Comparison of ENCODE assay signal across 1 cellular context in the genomic region with DNA sequence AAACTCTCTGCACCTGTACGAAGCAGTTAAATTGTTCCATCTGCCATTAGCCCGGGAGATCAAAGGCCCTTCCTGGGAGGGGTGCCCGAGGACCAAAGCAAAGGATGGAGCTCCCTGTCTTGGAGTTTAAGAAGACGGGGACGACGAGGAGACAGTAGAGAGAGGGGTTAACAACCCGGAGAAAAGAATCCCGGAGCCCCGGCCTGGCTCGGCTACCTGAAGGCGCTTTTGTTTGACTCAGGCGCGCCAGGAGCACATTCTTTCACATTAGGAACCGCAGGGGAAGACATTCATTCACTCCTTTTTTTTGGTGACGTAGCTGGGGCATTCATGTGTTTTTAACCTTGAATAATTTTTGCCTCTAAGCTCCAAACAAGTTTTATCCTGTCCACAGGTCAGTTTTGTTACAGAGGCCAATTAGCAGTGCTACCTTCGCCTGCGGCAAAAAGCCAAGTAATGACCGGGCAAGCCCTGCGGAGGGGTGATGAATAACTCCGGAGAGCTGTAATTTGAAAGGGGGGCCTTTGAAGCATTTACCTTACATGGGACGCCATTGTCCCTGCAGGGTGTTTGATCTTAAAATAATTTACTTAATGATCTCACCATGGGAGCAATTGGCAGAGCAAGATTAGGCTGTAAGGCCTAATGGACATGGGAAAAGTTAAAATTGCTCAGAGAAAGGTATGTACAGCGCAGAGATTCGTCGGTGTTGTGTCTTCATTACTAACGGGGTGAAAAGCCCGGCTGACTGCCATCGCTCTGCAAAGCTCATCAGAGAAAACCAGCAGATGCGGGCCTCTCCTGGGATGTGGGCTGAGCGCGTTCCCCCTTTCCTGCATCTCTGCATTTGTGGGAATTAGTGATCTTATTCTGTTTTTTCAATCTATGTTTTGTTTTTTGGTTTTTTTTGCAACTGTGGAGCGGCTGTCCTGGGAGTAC.
TF ChIP-seq lines count a peak whose summit lies in the region.

No MANE protein-coding gene starts in this region.

TF ChIP-seq in WTC11, 78 proteins besides CTCF, POLR2A, EP300 and RAD21:
- TF ChIP-seq ZNF219 (CRISPR knock-in tag; IDR thresholded peaks at IDR 0.05; ENCODE audit: borderline replicate concordance), result no peak
- TF ChIP-seq, protein P1, sequence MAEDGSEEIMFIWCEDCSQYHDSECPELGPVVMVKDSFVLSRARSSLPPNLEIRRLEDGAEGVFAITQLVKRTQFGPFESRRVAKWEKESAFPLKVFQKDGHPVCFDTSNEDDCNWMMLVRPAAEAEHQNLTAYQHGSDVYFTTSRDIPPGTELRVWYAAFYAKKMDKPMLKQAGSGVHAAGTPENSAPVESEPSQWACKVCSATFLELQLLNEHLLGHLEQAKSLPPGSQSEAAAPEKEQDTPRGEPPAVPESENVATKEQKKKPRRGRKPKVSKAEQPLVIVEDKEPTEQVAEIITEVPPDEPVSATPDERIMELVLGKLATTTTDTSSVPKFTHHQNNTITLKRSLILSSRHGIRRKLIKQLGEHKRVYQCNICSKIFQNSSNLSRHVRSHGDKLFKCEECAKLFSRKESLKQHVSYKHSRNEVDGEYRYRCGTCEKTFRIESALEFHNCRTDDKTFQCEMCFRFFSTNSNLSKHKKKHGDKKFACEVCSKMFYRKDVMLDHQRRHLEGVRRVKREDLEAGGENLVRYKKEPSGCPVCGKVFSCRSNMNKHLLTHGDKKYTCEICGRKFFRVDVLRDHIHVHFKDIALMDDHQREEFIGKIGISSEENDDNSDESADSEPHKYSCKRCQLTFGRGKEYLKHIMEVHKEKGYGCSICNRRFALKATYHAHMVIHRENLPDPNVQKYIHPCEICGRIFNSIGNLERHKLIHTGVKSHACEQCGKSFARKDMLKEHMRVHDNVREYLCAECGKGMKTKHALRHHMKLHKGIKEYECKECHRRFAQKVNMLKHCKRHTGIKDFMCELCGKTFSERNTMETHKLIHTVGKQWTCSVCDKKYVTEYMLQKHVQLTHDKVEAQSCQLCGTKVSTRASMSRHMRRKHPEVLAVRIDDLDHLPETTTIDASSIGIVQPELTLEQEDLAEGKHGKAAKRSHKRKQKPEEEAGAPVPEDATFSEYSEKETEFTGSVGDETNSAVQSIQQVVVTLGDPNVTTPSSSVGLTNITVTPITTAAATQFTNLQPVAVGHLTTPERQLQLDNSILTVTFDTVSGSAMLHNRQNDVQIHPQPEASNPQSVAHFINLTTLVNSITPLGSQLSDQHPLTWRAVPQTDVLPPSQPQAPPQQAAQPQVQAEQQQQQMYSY (CRISPR knock-in tag; IDR thresholded peaks at IDR 0.05), result peak; percentile 82
- TF ChIP-seq CREM (CRISPR knock-in tag; IDR thresholded peaks at IDR 0.05), result peak; percentile 2; the same call in 1 of the 2 replicates
- TF ChIP-seq, protein P2, sequence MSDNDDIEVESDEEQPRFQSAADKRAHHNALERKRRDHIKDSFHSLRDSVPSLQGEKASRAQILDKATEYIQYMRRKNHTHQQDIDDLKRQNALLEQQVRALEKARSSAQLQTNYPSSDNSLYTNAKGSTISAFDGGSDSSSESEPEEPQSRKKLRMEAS (CRISPR knock-in tag; IDR thresholded peaks at IDR 0.05), result 0 out of 2 replicates have a peak, but pooled peaks have one; percentile 4
